In the genomic region with DNA sequence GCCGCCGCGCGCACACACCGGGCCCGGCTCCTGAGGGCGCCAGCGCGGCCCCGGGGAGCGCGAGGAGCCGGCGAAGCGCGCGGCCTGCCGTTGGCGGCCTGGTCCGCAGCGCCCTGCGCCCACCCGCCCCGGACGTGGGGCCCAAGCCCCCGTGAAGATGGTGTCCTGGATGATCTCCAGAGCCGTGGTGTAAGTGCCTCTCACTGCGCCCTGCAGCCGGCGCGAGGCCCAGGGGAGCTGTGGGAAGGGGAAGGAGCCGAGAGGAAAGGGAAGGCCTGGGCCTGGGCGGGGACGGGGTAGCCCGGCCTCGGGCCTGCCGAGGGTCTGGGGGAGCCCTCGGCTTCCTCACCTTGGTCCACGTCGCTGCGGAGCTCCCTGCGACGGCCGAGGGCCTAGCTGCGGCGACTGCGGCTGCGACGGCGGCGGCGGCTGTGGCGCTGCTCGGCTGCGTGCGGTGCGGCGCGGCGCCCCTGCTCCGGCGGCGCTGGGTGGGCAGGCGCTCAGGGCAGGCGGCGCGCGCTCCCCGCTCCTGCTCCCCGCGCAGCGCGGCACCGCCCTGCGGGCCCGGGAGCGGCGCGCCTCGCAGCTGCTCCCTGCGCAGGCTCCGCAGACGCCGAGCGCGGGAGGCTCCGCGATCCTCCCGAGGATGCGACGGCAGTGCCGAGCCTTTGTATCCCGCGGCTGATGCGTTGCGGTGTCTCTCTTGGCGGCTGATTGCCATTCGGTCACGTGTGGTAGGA, we compare ENCODE assay signal across 8 cellular contexts. TPM values are rescaled to one million over a fixed set of nuclear protein-coding genes. Genes with fewer than 3 reads are reported as not detected.
DNase-seq lines count a peak whose midpoint lies in the region; ATAC-seq and TF ChIP-seq lines count a peak whose summit lies in the region.

A gene with protein sequence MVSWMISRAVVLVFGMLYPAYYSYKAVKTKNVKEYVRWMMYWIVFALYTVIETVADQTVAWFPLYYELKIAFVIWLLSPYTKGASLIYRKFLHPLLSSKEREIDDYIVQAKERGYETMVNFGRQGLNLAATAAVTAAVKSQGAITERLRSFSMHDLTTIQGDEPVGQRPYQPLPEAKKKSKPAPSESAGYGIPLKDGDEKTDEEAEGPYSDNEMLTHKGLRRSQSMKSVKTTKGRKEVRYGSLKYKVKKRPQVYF (plus strand): TSS at position 13 of the 740 bp plus-strand sequence. CDS start 145 bp downstream, at position 158.

- CTCF ChIA-PET in WTC11 (lab: Charles Lee) = interaction anchor here (0.6 to 2.8 kb wide), 5 partner anchors 17 to 255 kb away, joined by 3 to 10 read pairs (median 3); no protein-coding TSS in a partner anchor

- ATAC-seq in HG02623 (IDR thresholded peaks at IDR 0.05; ENCODE audit: unreplicated experiment) (peak; percentile 56), WTC11 (peak; percentile 67)

- peaks cover 62% of the 10 kb centered on the region for H3K4me1 Mint-ChIP-seq in WTC11

- POLR2A ChIA-PET in WTC11 (lab: Charles Lee) = interaction anchor here (1.0 to 3.9 kb wide), 3 partner anchors 108 to 257 kb away, joined by 3 to 31 read pairs (median 10); no protein-coding TSS in a partner anchor

- no peaks in the 10 kb centered on the region for H3K27me3 Mint-ChIP-seq in WTC11 (ENCODE audit: low read depth)

- H3K36me3 Mint-ChIP-seq in WTC11 = no peaks in the 10 kb centered on the region

- H3K27ac Mint-ChIP-seq in WTC11 = peak within 1 kb of the TSS; percentile 98

- no peak for TF ChIP-seq CTCF in WTC11 (IDR thresholded peaks at IDR 0.05)

- H3K27ac ChIP-seq in caudate nucleus (ENCODE audit: low read depth, low read length) = peak within 1 kb of the TSS; percentile 97

- no peaks in the 10 kb centered on the region for H3K9me3 Mint-ChIP-seq in WTC11

- peak; percentile 76 for DNase-seq in NCI-H82 (lab: John Stamatoyannopoulos, UW)
- DNase-seq in NCI-H82 treated with DMSO at 0.1 percent for 48 hours (lab: John Stamatoyannopoulos, UW; ENCODE audit: unreplicated experiment) = no peak
- peak; percentile 52 for DNase-seq in NCI-H1105 (lab: John Stamatoyannopoulos, UW)
- peak; percentile 75 for DNase-seq in WTC11 (ENCODE audit: low spot score)
- DNase-seq in caudate nucleus (lab: John Stamatoyannopoulos, UW) = peak in 58 of 61 donors; percentile 21 to 89 (median 72)
- DNase-seq in islet precursor cell = peak; percentile 86
- peak; percentile 32 to 34 for DNase-seq in stimulated activated CD4-positive, alpha-beta T cell treated with anti-CD3 and anti-CD28 coated beads, Interleukin-12 subunit alpha, Interleukin-12 subunit beta, amount 100 ng/mL, for 24 hours (ENCODE audit: low read depth in 2 of 2)

- peak within 1 kb of the TSS; percentile 84 for H3K4me3 Mint-ChIP-seq in WTC11

TF ChIP-seq in WTC11, 78 proteins besides CTCF, POLR2A, EP300 and RAD21 (continues in another document):
- TF ChIP-seq, protein P1, sequence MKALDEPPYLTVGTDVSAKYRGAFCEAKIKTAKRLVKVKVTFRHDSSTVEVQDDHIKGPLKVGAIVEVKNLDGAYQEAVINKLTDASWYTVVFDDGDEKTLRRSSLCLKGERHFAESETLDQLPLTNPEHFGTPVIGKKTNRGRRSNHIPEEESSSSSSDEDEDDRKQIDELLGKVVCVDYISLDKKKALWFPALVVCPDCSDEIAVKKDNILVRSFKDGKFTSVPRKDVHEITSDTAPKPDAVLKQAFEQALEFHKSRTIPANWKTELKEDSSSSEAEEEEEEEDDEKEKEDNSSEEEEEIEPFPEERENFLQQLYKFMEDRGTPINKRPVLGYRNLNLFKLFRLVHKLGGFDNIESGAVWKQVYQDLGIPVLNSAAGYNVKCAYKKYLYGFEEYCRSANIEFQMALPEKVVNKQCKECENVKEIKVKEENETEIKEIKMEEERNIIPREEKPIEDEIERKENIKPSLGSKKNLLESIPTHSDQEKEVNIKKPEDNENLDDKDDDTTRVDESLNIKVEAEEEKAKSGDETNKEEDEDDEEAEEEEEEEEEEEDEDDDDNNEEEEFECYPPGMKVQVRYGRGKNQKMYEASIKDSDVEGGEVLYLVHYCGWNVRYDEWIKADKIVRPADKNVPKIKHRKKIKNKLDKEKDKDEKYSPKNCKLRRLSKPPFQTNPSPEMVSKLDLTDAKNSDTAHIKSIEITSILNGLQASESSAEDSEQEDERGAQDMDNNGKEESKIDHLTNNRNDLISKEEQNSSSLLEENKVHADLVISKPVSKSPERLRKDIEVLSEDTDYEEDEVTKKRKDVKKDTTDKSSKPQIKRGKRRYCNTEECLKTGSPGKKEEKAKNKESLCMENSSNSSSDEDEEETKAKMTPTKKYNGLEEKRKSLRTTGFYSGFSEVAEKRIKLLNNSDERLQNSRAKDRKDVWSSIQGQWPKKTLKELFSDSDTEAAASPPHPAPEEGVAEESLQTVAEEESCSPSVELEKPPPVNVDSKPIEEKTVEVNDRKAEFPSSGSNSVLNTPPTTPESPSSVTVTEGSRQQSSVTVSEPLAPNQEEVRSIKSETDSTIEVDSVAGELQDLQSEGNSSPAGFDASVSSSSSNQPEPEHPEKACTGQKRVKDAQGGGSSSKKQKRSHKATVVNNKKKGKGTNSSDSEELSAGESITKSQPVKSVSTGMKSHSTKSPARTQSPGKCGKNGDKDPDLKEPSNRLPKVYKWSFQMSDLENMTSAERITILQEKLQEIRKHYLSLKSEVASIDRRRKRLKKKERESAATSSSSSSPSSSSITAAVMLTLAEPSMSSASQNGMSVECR (CRISPR knock-in tag; IDR thresholded peaks at IDR 0.05; ENCODE audit: borderline replicate concordance) = 0 out of 2 replicates have a peak, but pooled peaks have one; percentile 42
- TF ChIP-seq TEAD4 (CRISPR knock-in tag; IDR thresholded peaks at IDR 0.05) = 0 out of 2 replicates have a peak, but pooled peaks have one; percentile 16
- TF ChIP-seq ATF1 (CRISPR knock-in tag; IDR thresholded peaks at IDR 0.05) = no peak
- peak; percentile 90 for TF ChIP-seq USF2 (CRISPR knock-in tag; IDR thresholded peaks at IDR 0.05)
- no peak for TF ChIP-seq FOXJ3 (CRISPR knock-in tag; IDR thresholded peaks at IDR 0.05; ENCODE audit: borderline replicate concordance)
- no peak for TF ChIP-seq MXD4 (CRISPR knock-in tag; IDR thresholded peaks at IDR 0.05; ENCODE audit: borderline replicate concordance)
- TF ChIP-seq JUN (CRISPR knock-in tag; IDR thresholded peaks at IDR 0.05) = 0 out of 2 replicates have a peak, but pooled peaks have one; percentile 63
- TF ChIP-seq ZMAT4 (CRISPR knock-in tag; IDR thresholded peaks at IDR 0.05) = no peak
- TF ChIP-seq, protein P2, sequence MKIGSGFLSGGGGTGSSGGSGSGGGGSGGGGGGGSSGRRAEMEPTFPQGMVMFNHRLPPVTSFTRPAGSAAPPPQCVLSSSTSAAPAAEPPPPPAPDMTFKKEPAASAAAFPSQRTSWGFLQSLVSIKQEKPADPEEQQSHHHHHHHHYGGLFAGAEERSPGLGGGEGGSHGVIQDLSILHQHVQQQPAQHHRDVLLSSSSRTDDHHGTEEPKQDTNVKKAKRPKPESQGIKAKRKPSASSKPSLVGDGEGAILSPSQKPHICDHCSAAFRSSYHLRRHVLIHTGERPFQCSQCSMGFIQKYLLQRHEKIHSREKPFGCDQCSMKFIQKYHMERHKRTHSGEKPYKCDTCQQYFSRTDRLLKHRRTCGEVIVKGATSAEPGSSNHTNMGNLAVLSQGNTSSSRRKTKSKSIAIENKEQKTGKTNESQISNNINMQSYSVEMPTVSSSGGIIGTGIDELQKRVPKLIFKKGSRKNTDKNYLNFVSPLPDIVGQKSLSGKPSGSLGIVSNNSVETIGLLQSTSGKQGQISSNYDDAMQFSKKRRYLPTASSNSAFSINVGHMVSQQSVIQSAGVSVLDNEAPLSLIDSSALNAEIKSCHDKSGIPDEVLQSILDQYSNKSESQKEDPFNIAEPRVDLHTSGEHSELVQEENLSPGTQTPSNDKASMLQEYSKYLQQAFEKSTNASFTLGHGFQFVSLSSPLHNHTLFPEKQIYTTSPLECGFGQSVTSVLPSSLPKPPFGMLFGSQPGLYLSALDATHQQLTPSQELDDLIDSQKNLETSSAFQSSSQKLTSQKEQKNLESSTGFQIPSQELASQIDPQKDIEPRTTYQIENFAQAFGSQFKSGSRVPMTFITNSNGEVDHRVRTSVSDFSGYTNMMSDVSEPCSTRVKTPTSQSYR (CRISPR knock-in tag; IDR thresholded peaks at IDR 0.05) = no peak
- TF ChIP-seq, protein P3, sequence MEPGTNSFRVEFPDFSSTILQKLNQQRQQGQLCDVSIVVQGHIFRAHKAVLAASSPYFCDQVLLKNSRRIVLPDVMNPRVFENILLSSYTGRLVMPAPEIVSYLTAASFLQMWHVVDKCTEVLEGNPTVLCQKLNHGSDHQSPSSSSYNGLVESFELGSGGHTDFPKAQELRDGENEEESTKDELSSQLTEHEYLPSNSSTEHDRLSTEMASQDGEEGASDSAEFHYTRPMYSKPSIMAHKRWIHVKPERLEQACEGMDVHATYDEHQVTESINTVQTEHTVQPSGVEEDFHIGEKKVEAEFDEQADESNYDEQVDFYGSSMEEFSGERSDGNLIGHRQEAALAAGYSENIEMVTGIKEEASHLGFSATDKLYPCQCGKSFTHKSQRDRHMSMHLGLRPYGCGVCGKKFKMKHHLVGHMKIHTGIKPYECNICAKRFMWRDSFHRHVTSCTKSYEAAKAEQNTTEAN (CRISPR knock-in tag; IDR thresholded peaks at IDR 0.05) = no peak
- TF ChIP-seq SMAD3 (CRISPR knock-in tag; IDR thresholded peaks at IDR 0.05; ENCODE audit: borderline replicate concordance) = no peak
- peak; percentile 9; the same call in 1 of the 2 replicates for TF ChIP-seq FOXK1 (CRISPR knock-in tag; IDR thresholded peaks at IDR 0.05)
- no peak for TF ChIP-seq ZBTB21 (CRISPR knock-in tag; IDR thresholded peaks at IDR 0.05; ENCODE audit: borderline replicate concordance)
- no peak for TF ChIP-seq NFATC4 (CRISPR knock-in tag; IDR thresholded peaks at IDR 0.05)
- TF ChIP-seq ETV6 (CRISPR knock-in tag; IDR thresholded peaks at IDR 0.05) = no peak
- no peak for TF ChIP-seq KAT7 (CRISPR knock-in tag; IDR thresholded peaks at IDR 0.05; ENCODE audit: borderline replicate concordance)
- TF ChIP-seq SOX15 (CRISPR knock-in tag; IDR thresholded peaks at IDR 0.05) = no peak
- no peak for TF ChIP-seq ZNF396 (CRISPR knock-in tag; IDR thresholded peaks at IDR 0.05; ENCODE audit: borderline replicate concordance)

RNA-seq across cellular contexts. Expression of the gene that starts here (rescaled TPM):
- 18.5 to 23.2 TPM (median 21.2 TPM) in 3 replicates for total RNA-seq in WTC11 (2021)
